1 cellular context compared by ENCODE assay signal in the genomic region with DNA sequence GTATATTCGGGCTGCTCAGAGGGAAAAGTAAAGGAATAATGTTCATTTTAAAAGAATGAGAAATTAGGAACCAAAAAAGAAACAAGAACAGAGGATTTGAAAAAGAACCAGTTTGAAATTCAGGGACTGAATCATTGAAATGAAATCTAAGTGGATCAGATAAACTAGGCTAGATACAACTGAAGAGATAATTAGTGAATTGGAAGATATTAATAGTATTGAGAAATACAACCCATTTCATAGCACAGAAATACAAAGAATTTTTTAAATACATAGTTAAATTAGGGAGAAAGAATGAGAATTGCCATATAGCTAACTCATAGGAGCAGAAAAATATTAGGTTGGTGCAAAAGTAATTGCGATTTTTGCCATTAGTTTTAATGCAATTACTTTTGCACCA.
A peak's percentile ranks its signal among the peaks of the same experiment; 100 is the strongest.
TF ChIP-seq lines count a peak whose summit lies in the region.

No MANE protein-coding gene starts in this region.

TF ChIP-seq in HepG2, 621 proteins besides CTCF, POLR2A, EP300 and RAD21 (continued from another document):
- peak; percentile 65; the same call in 1 of the 2 replicates for TF ChIP-seq ZBTB40 (IDR thresholded peaks at IDR 0.05)
- TF ChIP-seq ZBTB40 (CRISPR knock-in tag; IDR thresholded peaks at IDR 0.05) = no peak
TF ChIP-seq in HepG2: peak in this region for 1.
